Comparison of ENCODE assay signal across 8 cellular contexts in the genomic region with DNA sequence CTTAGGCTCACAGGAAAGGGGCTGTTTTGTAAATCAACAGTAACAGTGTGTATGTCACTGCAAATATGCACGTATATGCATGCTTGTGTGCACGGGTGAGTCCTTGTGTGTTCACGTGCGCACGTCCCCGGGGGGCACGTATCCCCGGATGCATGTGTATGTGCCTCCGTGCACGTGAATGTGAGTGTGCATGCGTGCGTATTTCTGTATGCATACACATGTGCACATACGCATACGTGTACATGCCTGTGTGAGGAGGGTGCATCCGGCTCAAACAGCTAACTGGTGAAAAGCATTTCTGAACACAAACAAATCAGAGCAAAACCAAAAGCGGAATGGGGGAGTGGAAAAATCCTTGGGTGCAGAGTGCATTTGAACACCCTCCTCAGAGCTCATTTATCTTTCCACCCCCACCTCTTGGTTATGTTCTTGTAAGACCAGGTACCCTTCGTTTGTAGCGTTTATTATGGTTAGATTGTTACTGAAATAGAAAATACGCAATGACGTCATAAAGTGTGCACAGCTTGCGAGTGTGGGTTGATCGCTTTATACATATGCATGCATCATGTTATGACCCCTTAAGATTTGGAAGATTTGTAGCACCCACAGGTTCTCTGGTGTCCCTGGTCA. TPM values are rescaled to one million over a fixed set of nuclear protein-coding genes. Genes with fewer than 3 reads are reported as not detected.
DNase-seq lines count a peak whose midpoint lies in the region; ATAC-seq and TF ChIP-seq lines count a peak whose summit lies in the region.

No MANE protein-coding gene starts in this region.

- no peaks in the 10 kb centered on the region for H3K79me2 ChIP-seq in SU-DHL-6 (ENCODE audit: insufficient read depth, low read length)

- peak overlapping the region; percentile 85 for H3K27ac ChIP-seq in SU-DHL-6 (ENCODE audit: low read depth, low read length)

- H3K4me3 ChIP-seq in SU-DHL-6 (ENCODE audit: insufficient read depth, low read length, poor library complexity, severe bottlenecking), result peak overlapping the region; percentile 50

- H3K36me3 ChIP-seq in SU-DHL-6 (ENCODE audit: low read length), result no peaks in the 10 kb centered on the region

- H3K36me3 Mint-ChIP-seq in central memory CD8-positive, alpha-beta T cell (ENCODE audit: insufficient read depth), result peaks cover 5% of the 10 kb centered on the region
- H3K36me3 Mint-ChIP-seq in natural killer cell treated with Interleukin-12 subunit alpha and Interleukin-12 subunit beta and Interleukin-15 and Interleukin-18, amount 100 ng/mL, for 72 hours, result no peaks in the 10 kb centered on the region

- H3K9me3 Mint-ChIP-seq in central memory CD8-positive, alpha-beta T cell, result no peaks in the 10 kb centered on the region
- no peaks in the 10 kb centered on the region for H3K9me3 Mint-ChIP-seq in natural killer cell treated with Interleukin-12 subunit alpha and Interleukin-12 subunit beta and Interleukin-15 and Interleukin-18, amount 100 ng/mL, for 72 hours

- no peaks in the 10 kb centered on the region for H4K20me1 ChIP-seq in SU-DHL-6 (ENCODE audit: low read depth, low read length)

- H3K9ac ChIP-seq in SU-DHL-6 (ENCODE audit: low read length), result peak overlapping the region; percentile 52

- ATAC-seq in GM18511 (IDR thresholded peaks at IDR 0.05; ENCODE audit: unreplicated experiment) (peak; percentile 42), HG02981 (IDR thresholded peaks at IDR 0.05; ENCODE audit: unreplicated experiment) (peak; percentile 33)
- peak; percentile 58 for ATAC-seq in central memory CD8-positive, alpha-beta T cell (replicated peaks; ENCODE audit: extremely low read depth, poor library complexity, severe bottlenecking)
- ATAC-seq in natural killer cell treated with Interleukin-12 subunit alpha and Interleukin-12 subunit beta and Interleukin-15 and Interleukin-18, amount 100 ng/mL, for 72 hours, result peak; percentile 76 to 84

- H3K27ac Mint-ChIP-seq in central memory CD8-positive, alpha-beta T cell (ENCODE audit: low read depth), result peak overlapping the region; percentile 90
- H3K27ac Mint-ChIP-seq in natural killer cell treated with Interleukin-12 subunit alpha and Interleukin-12 subunit beta and Interleukin-15 and Interleukin-18, amount 100 ng/mL, for 72 hours, result peak overlapping the region; percentile 95 to 97

- no peaks in the 10 kb centered on the region for H3K27me3 Mint-ChIP-seq in central memory CD8-positive, alpha-beta T cell
- no peaks in the 10 kb centered on the region for H3K27me3 Mint-ChIP-seq in natural killer cell treated with Interleukin-12 subunit alpha and Interleukin-12 subunit beta and Interleukin-15 and Interleukin-18, amount 100 ng/mL, for 72 hours

- peaks cover 30% of the 10 kb centered on the region for H3K4me1 Mint-ChIP-seq in central memory CD8-positive, alpha-beta T cell
- peaks cover 24 to 31% of the 10 kb centered on the region in 2 donors for H3K4me1 Mint-ChIP-seq in natural killer cell treated with Interleukin-12 subunit alpha and Interleukin-12 subunit beta and Interleukin-15 and Interleukin-18, amount 100 ng/mL, for 72 hours (ENCODE audit: low read depth in 2 of 2)

- TF ChIP-seq CTCF in SU-DHL-6 (IDR thresholded peaks at IDR 0.05; ENCODE audit: insufficient read depth, low read length, poor library complexity, severe bottlenecking), result no peak

- H3K27me3 ChIP-seq in SU-DHL-6 (ENCODE audit: low read length), result no peaks in the 10 kb centered on the region

- peak overlapping the region; percentile 83 for H3K4me3 Mint-ChIP-seq in central memory CD8-positive, alpha-beta T cell
- peak overlapping the region; percentile 93 for H3K4me3 Mint-ChIP-seq in natural killer cell treated with Interleukin-12 subunit alpha and Interleukin-12 subunit beta and Interleukin-15 and Interleukin-18, amount 100 ng/mL, for 72 hours

- DNase-seq in central memory CD8-positive, alpha-beta T cell (ENCODE audit: low spot score in 2 of 2), result peak; percentile 57 to 70
- no peak for DNase-seq in natural killer cell treated with Interleukin-12 subunit alpha and Interleukin-12 subunit beta and Interleukin-15 and Interleukin-18, amount 100 ng/mL, for 72 hours (ENCODE audit: low spot score)
- DNase-seq in NCI-H1048 (lab: John Stamatoyannopoulos, UW) (no peak), RKO (ENCODE audit: low spot score) (no peak), A172 (ENCODE audit: low spot score) (no peak)

- H3K4me2 ChIP-seq in SU-DHL-6 (ENCODE audit: low read depth, low read length, poor library complexity, severe bottlenecking), result peak overlapping the region; percentile 95

- H3K9me2 ChIP-seq in SU-DHL-6 (replicated peaks; ENCODE audit: insufficient read depth, low read length), result no peaks in the 10 kb centered on the region

- H2AFZ ChIP-seq in SU-DHL-6 (ENCODE audit: low read depth, low read length, severe bottlenecking), result peak overlapping the region; percentile 90

- peaks cover 18% of the 10 kb centered on the region for H3F3A ChIP-seq in SU-DHL-6 (ENCODE audit: insufficient read depth)

- H3K9me3 ChIP-seq in SU-DHL-6 (ENCODE audit: insufficient read depth, low read length), result no peaks in the 10 kb centered on the region

RNA-seq across cellular contexts. Expression of a gene that starts 7.0 kb away (rescaled TPM):
- total RNA-seq in natural killer cell treated with Interleukin-12 subunit alpha and Interleukin-12 subunit beta and Interleukin-15 and Interleukin-18, amount 100 ng/mL, for 72 hours, result 10 to 100 TPM; 35.7 to 38.9 TPM
- 12.8 and 14.3 TPM in 2 replicates for total RNA-seq in A172 (2014; rRNA removed; shearing (Covaris generic))

RNA-seq across cellular contexts. Expression of a gene that starts 20.4 kb away (rescaled TPM):
- total RNA-seq in natural killer cell treated with Interleukin-12 subunit alpha and Interleukin-12 subunit beta and Interleukin-15 and Interleukin-18, amount 100 ng/mL, for 72 hours, result under 1 TPM; 0.08 to 0.21 TPM
- 7.9 and 10.8 TPM in 2 replicates for total RNA-seq in A172 (2014; rRNA removed; shearing (Covaris generic))

RNA-seq across cellular contexts. Expression of a gene that starts 38.3 kb away (rescaled TPM):
- 100 to 1,000 TPM; 120 to 130 TPM for total RNA-seq in natural killer cell treated with Interleukin-12 subunit alpha and Interleukin-12 subunit beta and Interleukin-15 and Interleukin-18, amount 100 ng/mL, for 72 hours
- total RNA-seq in A172 (2014; rRNA removed; shearing (Covaris generic)), result 27.9 and 30.7 TPM in 2 replicates

RNA-seq across cellular contexts. Expression of a gene that starts 42.7 kb away (rescaled TPM):
- total RNA-seq in natural killer cell treated with Interleukin-12 subunit alpha and Interleukin-12 subunit beta and Interleukin-15 and Interleukin-18, amount 100 ng/mL, for 72 hours, result 100 to 1,000 TPM in 1 of 2 donors, 10 to 100 TPM in 1; 40.3 to 102 TPM
- total RNA-seq in A172 (2014; rRNA removed; shearing (Covaris generic)), result 6.4 and 13.8 TPM in 2 replicates

RNA-seq across cellular contexts. Expression of a gene that starts 51.6 kb away (rescaled TPM):
- not detected for total RNA-seq in natural killer cell treated with Interleukin-12 subunit alpha and Interleukin-12 subunit beta and Interleukin-15 and Interleukin-18, amount 100 ng/mL, for 72 hours
- total RNA-seq in A172 (2014; rRNA removed; shearing (Covaris generic)), result 0.84 and 0.98 TPM in 2 replicates

Comparison
In these comparisons a context has a peak if more than half of its experiments do, and no peak if none do; other contexts are left out.
1. DNase-seq: peak in central memory CD8-positive, alpha-beta T cell (2 of 2); none in natural killer cell treated with Interleukin-12 subunit alpha and Interleukin-12 subunit beta and Interleukin-15 and Interleukin-18, amount 100 ng/mL, for 72 hours (single experiment), NCI-H1048 (single experiment), RKO (single experiment) and A172 (single experiment).
2. Peak in every context shown above with its lines, with median percentiles within 50 percentile points of each other: ATAC-seq.